1 cellular context compared by ENCODE assay signal in the genomic region with DNA sequence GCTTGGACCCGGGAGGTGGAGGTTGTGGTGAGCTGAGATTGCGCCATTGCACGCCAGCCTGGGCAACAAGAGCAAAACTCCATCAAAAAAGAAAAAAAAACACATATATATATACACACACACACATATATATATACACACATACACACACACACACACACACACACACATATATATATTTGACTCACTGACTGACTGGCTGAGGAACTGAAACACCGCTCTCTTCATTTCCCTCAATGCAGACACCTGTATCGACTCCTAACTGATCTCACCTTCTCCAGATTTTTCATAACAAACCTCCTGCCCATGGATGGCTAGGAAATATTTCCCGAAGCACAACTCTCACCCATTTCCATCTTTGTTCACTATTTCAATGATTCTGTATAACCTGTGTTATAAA.
TF ChIP-seq lines count a peak whose summit lies in the region.

No MANE protein-coding gene starts in this region.

TF ChIP-seq in IMR-90, 13 proteins besides CTCF, POLR2A, EP300 and RAD21 (continued from another document):
- no peak for TF ChIP-seq ELK1 (IDR thresholded peaks at IDR 0.05; ENCODE audit: borderline replicate concordance, low read depth, low read length)
- no peak for TF ChIP-seq SMC3 (IDR thresholded peaks at IDR 0.05; ENCODE audit: low read depth, low read length)
- TF ChIP-seq FOS (IDR thresholded peaks at IDR 0.05; ENCODE audit: low read depth, low read length): no peak
- TF ChIP-seq NFE2L2 (IDR thresholded peaks at IDR 0.05; ENCODE audit: low read depth, low read length): no peak
